In genomic region chrX:68487254-68487653, GRCh38 we compare ENCODE assay signal across 28 cellular contexts. TPM values are rescaled to one million over a fixed set of nuclear protein-coding genes. Genes with fewer than 3 reads are reported as not detected.
"Had no signal": no experiment of that assay in that cellular context is flagged by ENCODE, and none has a peak within 500 bp of the region (broad histone marks: within the 10 kb centered on the region; RNA-seq: fewer than 3 reads in every experiment).

No MANE protein-coding gene starts in this region.

- H3K36me3 ChIP-seq: heart right ventricle, left ventricle myocardium inferior, ovary, right atrium auricular region, stomach, thyroid gland, upper lobe of right lung had no signal

- FAIRE-seq: islet of Langerhans, kidney, urothelium cell line had no signal

- H3K4me1 Mint-ChIP-seq: mesothelial cell of epicardium; naive thymus-derived CD4-positive, alpha-beta T cell; stimulated activated naive B cell treated with anti-CD40 and anti-IgM and Interleukin-4, amounts not matched to agents 10 μg/mL and 1 μg/mL and 100 μg/mL, for 72 hours had no signal

- H3K9me3 ChIP-seq: heart right ventricle, left ventricle myocardium inferior, ovary, right atrium auricular region, stomach, testis, thyroid gland, upper lobe of right lung had no signal

- H3K36me3 Mint-ChIP-seq: immature natural killer cell; mesothelial cell of epicardium; naive thymus-derived CD4-positive, alpha-beta T cell; natural killer cell treated with Interleukin-12 subunit alpha and Interleukin-12 subunit beta and Interleukin-15 and Interleukin-18, amount 100 ng/mL, for 72 hours; stimulated activated naive B cell treated with anti-CD40 and anti-IgM and Interleukin-4, amounts not matched to agents 10 μg/mL and 1 μg/mL and 100 μg/mL, for 72 hours had no signal

- H3K27ac Mint-ChIP-seq: immature natural killer cell; mesothelial cell of epicardium; naive thymus-derived CD4-positive, alpha-beta T cell; natural killer cell treated with Interleukin-12 subunit alpha and Interleukin-12 subunit beta and Interleukin-15 and Interleukin-18, amount 100 ng/mL, for 72 hours; progenitor cell of endocrine pancreas; stimulated activated naive B cell treated with anti-CD40 and anti-IgM and Interleukin-4, amounts not matched to agents 10 μg/mL and 1 μg/mL and 100 μg/mL, for 72 hours had no signal

- H3K27ac ChIP-seq: heart right ventricle, left ventricle myocardium inferior, ovary, right atrium auricular region, skin epidermis, stomach, testis, thyroid gland, upper lobe of right lung had no signal

- H3K4me3 ChIP-seq: heart right ventricle, left ventricle myocardium inferior, lung, ovary, right atrium auricular region, skin epidermis, stomach, testis, thyroid gland, upper lobe of right lung had no signal

- H3K27me3 ChIP-seq: ovary, right atrium auricular region, stomach, testis, thyroid gland, upper lobe of right lung had no signal

- ATAC-seq: heart right ventricle; naive thymus-derived CD4-positive, alpha-beta T cell; natural killer cell treated with Interleukin-12 subunit alpha and Interleukin-12 subunit beta and Interleukin-15 and Interleukin-18, amount 100 ng/mL, for 72 hours; sciatic nerve; stimulated activated naive B cell treated with anti-CD40 and anti-IgM and Interleukin-4, amounts not matched to agents 10 μg/mL and 1 μg/mL and 100 μg/mL, for 72 hours; stimulated activated naive CD8-positive, alpha-beta T cell treated with anti-CD3 and anti-CD28 coated beads, Interleukin-15, Interleukin-2, amounts not matched to agents 100 U/mL and 50 U/mL, for 24 hours; upper lobe of right lung had no signal

- H3K27me3 Mint-ChIP-seq: naive thymus-derived CD4-positive, alpha-beta T cell; progenitor cell of endocrine pancreas had no signal

- DNase-seq: heart right ventricle; hippocampal formation; immature natural killer cell; kidney; left ventricle myocardium inferior; mesendoderm; naive thymus-derived CD4-positive, alpha-beta T cell; ovary; stimulated activated CD4-positive, alpha-beta T cell treated with anti-CD3 and anti-CD28 coated beads, Interleukin-12 subunit alpha, Interleukin-12 subunit beta, amount 100 ng/mL, for 4 hours; stimulated activated CD4-positive, alpha-beta T cell treated with anti-CD3 and anti-CD28 coated beads, Interleukin-15, amount 100 ng/mL, for 24 hours; stimulated activated CD4-positive, alpha-beta T cell treated with anti-CD3 and anti-CD28 coated beads, Interleukin-2, amount 100 ng/mL, for 24 hours; stimulated activated CD4-positive, alpha-beta T cell treated with anti-CD3 and anti-CD28 coated beads, Interleukin-4, amount 100 ng/mL, for 1 hour; stimulated activated naive B cell treated with anti-CD40 and anti-IgM and Interleukin-4, amounts not matched to agents 10 μg/mL and 1 μg/mL and 100 μg/mL, for 72 hours; stimulated activated naive CD8-positive, alpha-beta T cell treated with anti-CD3 and anti-CD28 coated beads, Interleukin-15, Interleukin-2, amounts not matched to agents 100 U/mL and 50 U/mL, for 24 hours; stomach; testis; thyroid gland; trophoblast cell; upper lobe of right lung had no signal

- H3K9me3 Mint-ChIP-seq: immature natural killer cell; natural killer cell treated with Interleukin-12 subunit alpha and Interleukin-12 subunit beta and Interleukin-15 and Interleukin-18, amount 100 ng/mL, for 72 hours; stimulated activated naive B cell treated with anti-CD40 and anti-IgM and Interleukin-4, amounts not matched to agents 10 μg/mL and 1 μg/mL and 100 μg/mL, for 72 hours had no signal

- H3K4me3 Mint-ChIP-seq: immature natural killer cell; mesothelial cell of epicardium; naive thymus-derived CD4-positive, alpha-beta T cell; natural killer cell treated with Interleukin-12 subunit alpha and Interleukin-12 subunit beta and Interleukin-15 and Interleukin-18, amount 100 ng/mL, for 72 hours; stimulated activated naive B cell treated with anti-CD40 and anti-IgM and Interleukin-4, amounts not matched to agents 10 μg/mL and 1 μg/mL and 100 μg/mL, for 72 hours had no signal

- H3K4me1 ChIP-seq: heart right ventricle, left ventricle myocardium inferior, right atrium auricular region, stomach, testis, upper lobe of right lung had no signal

RNA-seq across cellular contexts. Expression of gene OPHN1, which starts 54.0 kb away (rescaled TPM):
- polyA plus RNA-seq: naive thymus-derived CD4-positive, alpha-beta T cell had no signal
